In the genomic region with DNA sequence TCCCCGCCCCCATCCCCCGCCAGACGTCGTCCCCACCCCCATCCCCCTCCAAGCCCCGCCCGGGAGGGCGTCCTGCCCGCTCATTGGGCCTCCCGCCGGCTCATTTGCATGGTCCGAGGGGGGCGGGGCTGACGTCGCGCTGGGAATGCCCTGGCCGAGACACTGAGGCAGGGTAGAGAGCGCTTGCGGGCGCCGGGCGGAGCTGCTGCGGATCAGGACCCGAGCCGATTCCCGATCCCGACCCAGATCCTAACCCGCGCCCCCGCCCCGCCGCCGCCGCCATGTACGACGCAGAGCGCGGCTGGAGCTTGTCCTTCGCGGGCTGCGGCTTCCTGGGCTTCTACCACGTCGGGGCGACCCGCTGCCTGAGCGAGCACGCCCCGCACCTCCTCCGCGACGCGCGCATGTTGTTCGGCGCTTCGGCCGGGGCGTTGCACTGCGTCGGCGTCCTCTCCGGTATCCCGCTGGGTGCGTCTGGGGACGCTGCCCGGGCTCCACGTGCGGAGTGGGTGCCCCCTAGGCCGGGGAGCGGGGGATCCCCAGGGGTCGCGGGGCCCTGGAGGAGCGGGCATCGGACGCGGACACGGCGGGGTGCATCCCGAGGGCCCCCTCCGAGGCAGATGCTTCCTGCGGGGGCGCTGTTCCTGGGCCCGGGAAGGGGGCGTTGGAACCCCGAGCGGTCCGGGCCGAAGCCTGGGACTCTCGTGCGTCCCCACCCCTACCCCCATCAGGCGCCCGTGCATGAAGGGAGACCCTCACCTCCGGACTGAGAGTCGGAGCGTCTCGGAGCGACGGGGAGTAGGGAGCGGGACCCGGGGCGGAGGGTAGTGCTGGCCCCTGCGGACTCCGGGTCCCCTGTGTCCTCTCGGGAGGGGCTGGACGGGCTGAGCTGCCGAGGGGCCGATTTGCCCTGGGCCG, we compare ENCODE assay signal across 8 cellular contexts. TPM values are rescaled to one million over a fixed set of nuclear protein-coding genes. Genes with fewer than 3 reads are reported as not detected.
A peak's percentile ranks its signal among the peaks of the same experiment; 100 is the strongest.
DNase-seq lines count a peak whose midpoint lies in the region; ATAC-seq and TF ChIP-seq lines count a peak whose summit lies in the region.

A gene with protein sequence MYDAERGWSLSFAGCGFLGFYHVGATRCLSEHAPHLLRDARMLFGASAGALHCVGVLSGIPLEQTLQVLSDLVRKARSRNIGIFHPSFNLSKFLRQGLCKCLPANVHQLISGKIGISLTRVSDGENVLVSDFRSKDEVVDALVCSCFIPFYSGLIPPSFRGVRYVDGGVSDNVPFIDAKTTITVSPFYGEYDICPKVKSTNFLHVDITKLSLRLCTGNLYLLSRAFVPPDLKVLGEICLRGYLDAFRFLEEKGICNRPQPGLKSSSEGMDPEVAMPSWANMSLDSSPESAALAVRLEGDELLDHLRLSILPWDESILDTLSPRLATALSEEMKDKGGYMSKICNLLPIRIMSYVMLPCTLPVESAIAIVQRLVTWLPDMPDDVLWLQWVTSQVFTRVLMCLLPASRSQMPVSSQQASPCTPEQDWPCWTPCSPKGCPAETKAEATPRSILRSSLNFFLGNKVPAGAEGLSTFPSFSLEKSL (plus strand): TSS at position 175 of the 918 bp plus-strand sequence. CDS start 107 bp downstream, at position 282.

- H3K4me3 Mint-ChIP-seq in CD8-positive, alpha-beta memory T cell: peak within 1 kb of the TSS; percentile 78 to 94 (median 87)
- peak within 1 kb of the TSS; percentile 80 to 97 (median 92) for H3K4me3 Mint-ChIP-seq in naive B cell

- CTCF ChIA-PET in CD8-positive, alpha-beta memory T cell (lab: Charles Lee): no interaction called here

- H3K27me3 ChIP-seq in CD8-positive, alpha-beta memory T cell (ENCODE audit: insufficient read depth, low read length, poor library complexity, severe bottlenecking): peaks cover 8% of the 10 kb centered on the region
- no peaks in the 10 kb centered on the region for H3K27me3 ChIP-seq in fibroblast of lung (ENCODE audit: control insufficient read depth, insufficient read depth, low read length)

- peaks cover 0 to 2% (median 0%) of the 10 kb centered on the region in 5 donors for H3K9me3 Mint-ChIP-seq in CD8-positive, alpha-beta memory T cell
- peaks cover 0 to 2% (median 0%) of the 10 kb centered on the region in 7 donors for H3K9me3 Mint-ChIP-seq in naive B cell

- H3K9ac ChIP-seq in fibroblast of lung (ENCODE audit: insufficient read depth, low read length): peak within 1 kb of the TSS; percentile 66

- H3K4me2 ChIP-seq in fibroblast of lung (ENCODE audit: extremely low read depth, insufficient read depth, low read length): peak within 1 kb of the TSS; percentile 82

- peaks cover 29 to 48% of the 10 kb centered on the region in 2 donors for H3K27me3 Mint-ChIP-seq in CD8-positive, alpha-beta memory T cell
- H3K27me3 Mint-ChIP-seq in naive B cell: peaks cover 14 to 74% (median 62%) of the 10 kb centered on the region in 3 donors

- H3K27ac ChIP-seq in CD8-positive, alpha-beta memory T cell (ENCODE audit: low read depth, low read length): no peak within 1 kb of the TSS
- H3K27ac ChIP-seq in fibroblast of lung (ENCODE audit: insufficient read depth, low read length): peak within 1 kb of the TSS; percentile 72

- H3K4me1 Mint-ChIP-seq in CD8-positive, alpha-beta memory T cell: peaks cover 3 to 6% (median 5%) of the 10 kb centered on the region in 3 donors
- H3K4me1 Mint-ChIP-seq in naive B cell: peaks cover 9 to 17% (median 12%) of the 10 kb centered on the region in 3 donors

- H3K36me3 Mint-ChIP-seq in CD8-positive, alpha-beta memory T cell: no peaks in the 10 kb centered on the region
- H3K36me3 Mint-ChIP-seq in naive B cell: no peaks in the 10 kb centered on the region

- peak; percentile 81 to 83 for ATAC-seq in naive B cell (ENCODE audit: low read depth in 2 of 2)
- no peak for ATAC-seq in GM19324 (IDR thresholded peaks at IDR 0.05; ENCODE audit: low FRiP score, unreplicated experiment)

- H4K20me1 ChIP-seq in fibroblast of lung (ENCODE audit: control insufficient read depth, extremely low read depth, insufficient read depth, low read length): no peaks in the 10 kb centered on the region

- H3K9me3 ChIP-seq in CD8-positive, alpha-beta memory T cell (ENCODE audit: low read length): no peaks in the 10 kb centered on the region
- no peaks in the 10 kb centered on the region for H3K9me3 ChIP-seq in fibroblast of lung (ENCODE audit: control insufficient read depth, insufficient read depth, low read depth, low read length)

- peak within 1 kb of the TSS; percentile 29 for H3K4me3 ChIP-seq in CD8-positive, alpha-beta memory T cell (ENCODE audit: low read length)
- peak within 1 kb of the TSS; percentile 60 to 74 (median 70) for H3K4me3 ChIP-seq in fibroblast of lung (replicated peaks in 1 of 4; ENCODE audit: control extremely low read depth in 1 of 4, insufficient read depth in 1 of 4, low read depth in 3 of 4, low read length in 4 of 4)

- peak within 1 kb of the TSS; percentile 93 for H2AFZ ChIP-seq in fibroblast of lung (ENCODE audit: low read length)

- POLR2A ChIA-PET in CD8-positive, alpha-beta memory T cell (lab: Charles Lee): interaction anchor here (1.2 kb wide), 1 partner anchor 31 kb away, joined by 5 read pairs; a partner anchor contains a TSS

- H3K79me2 ChIP-seq in fibroblast of lung (ENCODE audit: control insufficient read depth, insufficient read depth, low read length): no peaks in the 10 kb centered on the region

- TF ChIP-seq CTCF in fibroblast of lung (conservative IDR thresholded peaks at IDR 0.05 in 1 of 2, IDR thresholded peaks at IDR 0.05 in 1 of 2; ENCODE audit: low read depth in 1 of 2, low read length in 2 of 2): peak in 1 of 2 donors; percentile 34

- H3K4me1 ChIP-seq in CD8-positive, alpha-beta memory T cell (ENCODE audit: insufficient read depth, low read length): no peaks in the 10 kb centered on the region
- peaks cover 28% of the 10 kb centered on the region for H3K4me1 ChIP-seq in fibroblast of lung (ENCODE audit: control insufficient read depth, extremely low read depth, insufficient read depth, low read length)

- no peaks in the 10 kb centered on the region for H3K36me3 ChIP-seq in CD8-positive, alpha-beta memory T cell (ENCODE audit: insufficient read depth, low read length)
- H3K36me3 ChIP-seq in fibroblast of lung (ENCODE audit: control insufficient read depth, insufficient read depth, low read length): peaks cover 7% of the 10 kb centered on the region

- peak; percentile 61 to 82 (median 71) for DNase-seq in CD8-positive, alpha-beta memory T cell
- DNase-seq in HuH-7.5 (ENCODE audit: low spot score) (peak; percentile 82), RKO (ENCODE audit: low spot score) (peak; percentile 84), fibroblast of lung (ENCODE audit: low read depth in 2 of 2) (peak; percentile 86 to 88), naive B cell (peak; percentile 52)
- DNase-seq in activated T-helper 1 cell treated with anti-CD3 and anti-CD28 coated beads, Interleukin-2, amount 50 U/mL, for 16 hours (ENCODE audit: low read depth in 1 of 2, low spot score in 1 of 2): peak; percentile 43 to 64
- DNase-seq in stimulated activated CD8-positive, alpha-beta memory T cell treated with anti-CD3 and anti-CD28 coated beads, Interleukin-4, amount 100 ng/mL, for 48 hours: peak; percentile 87

- H3K27ac Mint-ChIP-seq in CD8-positive, alpha-beta memory T cell: peak within 1 kb of the TSS in 6 of 8 donors; percentile 13 to 94 (median 75)
- H3K27ac Mint-ChIP-seq in naive B cell: peak within 1 kb of the TSS in 5 of 6 donors; percentile 6 to 90 (median 46)

RNA-seq across cellular contexts. Expression of the gene that starts here (rescaled TPM):
- total RNA-seq in CD8-positive, alpha-beta memory T cell: under 1 TPM in 1 of 2 experiments, not detected in 1; 0.16 TPM
- polyA plus RNA-seq in CD8-positive, alpha-beta memory T cell: not detected
- total RNA-seq in fibroblast of lung: 3.6 and 12.6 TPM in 2 replicates
- 4.6 and 6.8 TPM in 2 replicates for polyA plus RNA-seq in fibroblast of lung
- polyA plus RNA-seq in fibroblast of lung (2012): 3.0 and 4.7 TPM in 2 replicates
- 2.3 and 3.2 TPM in 2 replicates for polyA minus RNA-seq in fibroblast of lung (ENCODE audit: low replicate concordance)
- not detected for polyA plus RNA-seq in naive B cell (ENCODE audit: low read depth in 6 of 6)

Comparison
In these comparisons a context has a peak if more than half of its experiments do, and no peak if none do; other contexts are left out.
1. Peak in DNase-seq and H3K4me3 ChIP-seq in CD8-positive, alpha-beta memory T cell; RNA of the gene not detected or under 1 TPM.
2. Peak in DNase-seq and ATAC-seq in naive B cell; RNA of the gene not detected or under 1 TPM.